In the genomic region with DNA sequence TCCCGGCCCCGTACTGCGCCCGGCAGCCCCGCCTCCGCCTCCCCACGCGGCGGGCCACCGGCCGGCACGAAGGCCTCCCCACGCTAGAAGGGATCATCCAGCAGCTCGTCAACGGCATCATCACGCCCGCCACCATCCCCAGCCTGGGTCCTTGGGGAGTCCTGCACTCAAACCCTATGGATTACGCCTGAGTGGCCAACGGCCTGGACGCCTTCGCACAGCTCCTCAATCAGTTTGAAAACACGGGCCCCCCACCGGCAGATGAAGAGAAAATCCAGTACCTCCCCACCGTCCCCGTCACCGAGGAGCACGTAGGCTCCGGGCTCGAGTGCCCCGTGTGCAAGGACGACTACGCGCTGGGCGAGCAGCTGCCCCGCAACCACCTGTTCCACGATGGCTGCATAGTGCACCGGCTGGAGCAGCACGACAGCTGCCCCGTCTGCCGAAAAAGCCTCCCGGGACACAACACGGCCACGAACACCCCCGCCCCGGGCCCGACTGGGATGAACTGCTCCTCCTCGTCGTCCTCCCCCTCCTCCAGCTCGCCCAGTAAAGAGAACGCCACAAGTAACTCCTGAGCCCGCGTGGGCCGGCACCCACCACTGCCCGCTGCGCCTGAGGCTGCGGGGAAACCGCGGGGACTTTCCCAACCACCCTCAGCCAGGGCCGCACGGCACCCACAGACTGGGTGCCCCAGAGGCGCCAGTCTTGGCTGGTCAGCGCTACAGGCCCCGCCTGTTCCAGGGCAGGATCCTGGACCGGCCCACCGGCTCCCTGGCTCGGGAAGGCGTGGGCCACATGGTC, we compare ENCODE assay signal across 8 cellular contexts. TPM values are rescaled to one million over a fixed set of nuclear protein-coding genes. Genes with fewer than 3 reads are reported as not detected.
DNase-seq lines count a peak whose midpoint lies in the region; ATAC-seq and TF ChIP-seq lines count a peak whose summit lies in the region.

No MANE protein-coding gene starts in this region.

- peaks cover 37% of the 10 kb centered on the region for H3K27me3 Mint-ChIP-seq in stimulated activated memory B cell treated with anti-CD40 and anti-IgM and Interleukin-4, amounts not matched to agents 10 μg/mL and 1 μg/mL and 100 μg/mL, for 72 hours

- H3K4me1 Mint-ChIP-seq in stimulated activated memory B cell treated with anti-CD40 and anti-IgM and Interleukin-4, amounts not matched to agents 10 μg/mL and 1 μg/mL and 100 μg/mL, for 72 hours = peaks cover 29% of the 10 kb centered on the region

- no peaks in the 10 kb centered on the region for H3K36me3 Mint-ChIP-seq in stimulated activated memory B cell treated with anti-CD40 and anti-IgM and Interleukin-4, amounts not matched to agents 10 μg/mL and 1 μg/mL and 100 μg/mL, for 72 hours

- peak overlapping the region in 1 of 2 donors; percentile 54 for H3K27ac ChIP-seq in left lung

- H3K4me3 Mint-ChIP-seq in stimulated activated memory B cell treated with anti-CD40 and anti-IgM and Interleukin-4, amounts not matched to agents 10 μg/mL and 1 μg/mL and 100 μg/mL, for 72 hours = peak overlapping the region; percentile 85

- DNase-seq in HK-2 (ENCODE audit: unreplicated experiment) = peak; percentile 33
- peak; percentile 6 for DNase-seq in activated gamma-delta T cell treated with Interleukin-2 at 50 U/mL for 16 hours
- peak; percentile 40 to 82 for DNase-seq in left lung
- DNase-seq in A172 (ENCODE audit: low spot score) = no peak
- DNase-seq in islet precursor cell = no peak
- no peak for DNase-seq in HuH-7 (ENCODE audit: low spot score)

- peak overlapping the region; percentile 88 for H3K27ac Mint-ChIP-seq in stimulated activated memory B cell treated with anti-CD40 and anti-IgM and Interleukin-4, amounts not matched to agents 10 μg/mL and 1 μg/mL and 100 μg/mL, for 72 hours

- H3K27me3 ChIP-seq in left lung = peaks cover 17 to 54% of the 10 kb centered on the region in 2 donors

- H3K4me1 ChIP-seq in left lung = peaks cover 5 to 20% of the 10 kb centered on the region in 2 donors

- H3K36me3 ChIP-seq in left lung = no peaks in the 10 kb centered on the region

- intact Hi-C loops in left lung (cut with DNase I) = no loop called here

- peak overlapping the region; percentile 17 to 34 for H3K4me3 ChIP-seq in left lung

- ATAC-seq in GM18907 (IDR thresholded peaks at IDR 0.05; ENCODE audit: unreplicated experiment) (peak; percentile 58), left lung (peak; percentile 86)
- peak; percentile 81 for ATAC-seq in stimulated activated memory B cell treated with anti-CD40 and anti-IgM and Interleukin-4, amounts not matched to agents 10 μg/mL and 1 μg/mL and 100 μg/mL, for 72 hours

- no peaks in the 10 kb centered on the region for H3K9me3 ChIP-seq in left lung

- no peak for TF ChIP-seq CTCF in left lung (IDR thresholded peaks at IDR 0.05)

- peaks cover 3% of the 10 kb centered on the region for H3K9me3 Mint-ChIP-seq in stimulated activated memory B cell treated with anti-CD40 and anti-IgM and Interleukin-4, amounts not matched to agents 10 μg/mL and 1 μg/mL and 100 μg/mL, for 72 hours

RNA-seq across cellular contexts. Expression of a gene that starts 39.0 kb away (rescaled TPM):
- total RNA-seq in left lung = 10 to 100 TPM; 43.6 to 47.6 TPM
- 22.0 and 38.5 TPM in 2 replicates for total RNA-seq in A172 (2014; rRNA removed; shearing (Covaris generic))

Comparison
In these comparisons a context has a peak if more than half of its experiments do, and no peak if none do; other contexts are left out.
1. DNase-seq: peak in HK-2 (single experiment), activated gamma-delta T cell treated with Interleukin-2 at 50 U/mL for 16 hours (single experiment) and left lung (2 of 2); none in A172 (single experiment), islet precursor cell (single experiment) and HuH-7 (single experiment).
2. Peak in every context shown above with its lines, with median percentiles within 50 percentile points of each other: ATAC-seq.